ENCODE assay signal across 4 cellular contexts in genomic region chr5:175898644-175899215, GRCh38. TPM values are rescaled to one million over a fixed set of nuclear protein-coding genes. Genes with fewer than 3 reads are reported as not detected.
"Had no signal": no experiment of that assay in that cellular context is flagged by ENCODE, and none has a peak within 500 bp of the region (broad histone marks: within the 10 kb centered on the region; RNA-seq: fewer than 3 reads in every experiment).

No MANE protein-coding gene starts in this region.

RNA-seq across cellular contexts. Expression of gene CPLX2, which starts 27.4 kb away (rescaled TPM):
- total RNA-seq: H4, HT-29, IMR-90, K562 had no signal
- polyA plus RNA-seq: IMR-90, K562 had no signal
